Comparison of ENCODE assay signal across 9 cellular contexts in genomic region chr18:30746224-30746623, GRCh38.
"Had no signal": no experiment of that assay in that cellular context is flagged by ENCODE, and none has a peak within 500 bp of the region (broad histone marks: within the 10 kb centered on the region; RNA-seq: fewer than 3 reads in every experiment).

No MANE protein-coding gene starts in this region.

- H3K27ac Mint-ChIP-seq: HFFc6 had no signal

- DNase-seq: GM23248, GOT3, H7, HFFc6, IMR-90 had no signal

- H3K36me3 ChIP-seq: HAP-1 had no signal

- H3K27ac ChIP-seq: GM23248, HL-60 had no signal

- H3K4me3 ChIP-seq: GM23248, HAP-1, K562 had no signal

- H2AFZ ChIP-seq: GM23248 had no signal

- ATAC-seq: HCT116, K562 had no signal

- H3K4me3 Mint-ChIP-seq: HFFc6 had no signal

- H3K9ac ChIP-seq: GM23248 had no signal
